In the genomic region with DNA sequence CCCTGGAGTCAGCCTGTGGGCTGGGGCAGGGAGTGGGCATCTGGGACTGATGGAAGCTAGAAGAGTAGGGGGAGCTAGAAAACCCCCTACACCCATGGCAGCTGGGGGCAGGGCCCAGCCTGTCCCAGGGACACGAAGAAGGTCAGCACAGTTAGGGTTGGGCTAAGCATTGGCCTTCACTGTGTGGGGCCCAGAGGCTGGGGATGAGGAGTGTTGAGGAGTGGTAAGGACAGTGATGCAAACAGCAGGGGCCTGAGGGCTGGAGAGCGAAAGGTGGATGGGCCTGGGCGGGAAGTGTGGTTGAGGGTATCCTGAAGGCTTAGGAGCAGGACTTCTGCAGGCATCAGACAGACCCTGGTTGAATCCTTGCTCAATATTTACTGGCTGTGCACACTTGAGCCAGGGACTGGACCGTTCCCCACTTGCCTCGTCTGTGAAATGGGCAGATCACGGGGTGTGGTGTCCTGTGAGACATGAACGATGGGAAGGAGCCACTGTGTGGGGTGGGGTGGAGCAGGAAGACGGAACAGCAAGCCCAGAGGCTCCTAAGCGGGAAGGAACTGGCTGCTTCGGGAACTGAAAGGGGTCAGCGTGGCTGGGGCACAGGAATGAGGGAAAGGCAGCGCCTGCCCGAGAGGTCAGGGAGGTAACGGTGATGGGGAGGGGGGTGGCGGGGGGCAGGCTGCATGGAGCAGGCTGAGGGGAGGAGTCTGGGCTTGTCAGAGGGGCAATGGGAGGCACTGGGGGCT, we compare ENCODE assay signal across 12 cellular contexts. TPM values are rescaled to one million over a fixed set of nuclear protein-coding genes. Genes with fewer than 3 reads are reported as not detected.
DNase-seq lines count a peak whose midpoint lies in the region; ATAC-seq and TF ChIP-seq lines count a peak whose summit lies in the region.
"Had no signal": no experiment of that assay in that cellular context is flagged by ENCODE, and none has a peak within 500 bp of the region (broad histone marks: within the 10 kb centered on the region; RNA-seq: fewer than 3 reads in every experiment).

No MANE protein-coding gene starts in this region.

- H3K9me3 ChIP-seq in HEK293 (ENCODE audit: control insufficient read depth, insufficient read depth, low read depth, low read length) = no peaks in the 10 kb centered on the region
- H3K9me3 ChIP-seq: ovary, suprapubic skin had no signal

- H3K36me3 Mint-ChIP-seq in natural killer cell treated with Interleukin-12 subunit alpha and Interleukin-12 subunit beta and Interleukin-15 and Interleukin-18, amount 100 ng/mL, for 72 hours = no peaks in the 10 kb centered on the region

- CTCF ChIA-PET in HEK293 (lab: Yijun Ruan, JAX) = interaction anchor here (0.7 to 0.8 kb wide), 2 partner anchors 34 to 967 kb away, joined by 3 to 4 read pairs; no protein-coding TSS in a partner anchor

- peak overlapping the region; percentile 42 to 45 for H3K27ac Mint-ChIP-seq in natural killer cell treated with Interleukin-12 subunit alpha and Interleukin-12 subunit beta and Interleukin-15 and Interleukin-18, amount 100 ng/mL, for 72 hours

- no peaks in the 10 kb centered on the region for H3K9me3 Mint-ChIP-seq in natural killer cell treated with Interleukin-12 subunit alpha and Interleukin-12 subunit beta and Interleukin-15 and Interleukin-18, amount 100 ng/mL, for 72 hours
- H3K9me3 Mint-ChIP-seq: activated T-cell treated with anti-CD3 and anti-CD28 coated beads, Interleukin-2, amount 50 U/mL, for 4 hours had no signal

- H3K27me3 Mint-ChIP-seq in natural killer cell treated with Interleukin-12 subunit alpha and Interleukin-12 subunit beta and Interleukin-15 and Interleukin-18, amount 100 ng/mL, for 72 hours = no peaks in the 10 kb centered on the region

- TF ChIP-seq CTCF in 22Rv1 (IDR thresholded peaks at IDR 0.05) (no peak), HEK293 (tag by site-specific recombination; IDR thresholded peaks at IDR 0.05) (no peak)

- POLR2A ChIA-PET in HEK293 (lab: Yijun Ruan, JAX) = no interaction called here

- H3K4me1 Mint-ChIP-seq in natural killer cell treated with Interleukin-12 subunit alpha and Interleukin-12 subunit beta and Interleukin-15 and Interleukin-18, amount 100 ng/mL, for 72 hours (ENCODE audit: low read depth in 2 of 2) = peaks cover 54 to 64% of the 10 kb centered on the region in 2 donors

- no peak overlapping the region for H3K4me3 Mint-ChIP-seq in natural killer cell treated with Interleukin-12 subunit alpha and Interleukin-12 subunit beta and Interleukin-15 and Interleukin-18, amount 100 ng/mL, for 72 hours
- H3K4me3 Mint-ChIP-seq: activated T-cell treated with anti-CD3 and anti-CD28 coated beads, Interleukin-2, amount 50 U/mL, for 4 hours had no signal

- H3K4me1 ChIP-seq in HEK293 (ENCODE audit: control insufficient read depth, insufficient read depth, low read length) = no peaks in the 10 kb centered on the region

- H3K27ac ChIP-seq in 22Rv1 (peak overlapping the region; percentile 44; the same call in 1 of the 2 replicates), HEK293 (ENCODE audit: extremely low read depth, low read depth, low read length) (no peak overlapping the region), cingulate gyrus (ENCODE audit: low read depth, low read length) (peak overlapping the region; percentile 70)
- H3K27ac ChIP-seq: ovary had no signal

- ATAC-seq in natural killer cell treated with Interleukin-12 subunit alpha and Interleukin-12 subunit beta and Interleukin-15 and Interleukin-18, amount 100 ng/mL, for 72 hours = no peak
- ATAC-seq in HG03045 (IDR thresholded peaks at IDR 0.05; ENCODE audit: unreplicated experiment) = no peak
- ATAC-seq: activated T-cell treated with anti-CD3 and anti-CD28 coated beads, Interleukin-2, amount 50 U/mL, for 4 hours had no signal

- peaks cover 0 to 16% of the 10 kb centered on the region in 2 experiments; a peak in 2 of 3 replicates for H3K36me3 ChIP-seq in HEK293 (ENCODE audit: control insufficient read depth in 2 of 2, insufficient read depth in 1 of 2, low read length in 2 of 2)
- H3K36me3 ChIP-seq: ovary had no signal

- no peak for DNase-seq in natural killer cell treated with Interleukin-12 subunit alpha and Interleukin-12 subunit beta and Interleukin-15 and Interleukin-18, amount 100 ng/mL, for 72 hours (ENCODE audit: low spot score)
- no peak for DNase-seq in occipital lobe (lab: John Stamatoyannopoulos, UW)
- no peak for DNase-seq in amygdala (lab: John Stamatoyannopoulos, UW)
- DNase-seq in NCI-H2107 treated with DMSO at 0.1 percent for 48 hours (lab: John Stamatoyannopoulos, UW; ENCODE audit: unreplicated experiment) = no peak
- DNase-seq: activated T-cell treated with anti-CD3 and anti-CD28 coated beads, Interleukin-2, amount 50 U/mL, for 4 hours; KG1; ovary had no signal

- no peak overlapping the region for H3K4me3 ChIP-seq in HEK293 (ENCODE audit: low read depth, low read length)
- H3K4me3 ChIP-seq: ovary had no signal

TF ChIP-seq in HEK293, 187 proteins besides CTCF, POLR2A, EP300 and RAD21:
- no peak for TF ChIP-seq ZNF362 (tag by site-specific recombination; IDR thresholded peaks at IDR 0.05)
- TF ChIP-seq PRDM1 (tag by site-specific recombination; IDR thresholded peaks at IDR 0.05) = no peak
- peak; percentile 37; the same call in 1 of the 2 replicates for TF ChIP-seq ZNF341 (tag by site-specific recombination; IDR thresholded peaks at IDR 0.05; ENCODE audit: low read depth)

RNA-seq across cellular contexts. Expression of gene PRKCD, which starts 7.3 kb away (rescaled TPM):
- 10 to 100 TPM; 14.1 to 34.9 TPM for total RNA-seq in natural killer cell treated with Interleukin-12 subunit alpha and Interleukin-12 subunit beta and Interleukin-15 and Interleukin-18, amount 100 ng/mL, for 72 hours
- 0.94 TPM for total RNA-seq in occipital lobe

RNA-seq across cellular contexts. Expression of gene RFT1, which starts 38.1 kb away (rescaled TPM):
- 10 to 100 TPM; 33.1 to 51.6 TPM for total RNA-seq in natural killer cell treated with Interleukin-12 subunit alpha and Interleukin-12 subunit beta and Interleukin-15 and Interleukin-18, amount 100 ng/mL, for 72 hours
- total RNA-seq in occipital lobe = 8.6 TPM
